10 cellular contexts compared by ENCODE assay signal in genomic region chr19:911197-912033, GRCh38. TPM values are rescaled to one million over a fixed set of nuclear protein-coding genes. Genes with fewer than 3 reads are reported as not detected.
DNase-seq lines count a peak whose midpoint lies in the region; TF ChIP-seq lines count a peak whose summit lies in the region.
"Had no signal": no experiment of that assay in that cellular context is flagged by ENCODE, and none has a peak within 500 bp of the region (broad histone marks: within the 10 kb centered on the region; RNA-seq: fewer than 3 reads in every experiment).

No MANE protein-coding gene starts in this region.

- H3K9me3 Mint-ChIP-seq in brain: no peaks in the 10 kb centered on the region
- H3K9me3 Mint-ChIP-seq in neural crest cell: no peaks in the 10 kb centered on the region

- no peaks in the 10 kb centered on the region for H3K9me3 ChIP-seq in PC-9 (ENCODE audit: insufficient read depth, low read depth)
- H3K9me3 ChIP-seq: tibial artery had no signal

- H3K9me2 ChIP-seq in PC-9 (ENCODE audit: insufficient read depth): no peaks in the 10 kb centered on the region

- peaks cover 45% of the 10 kb centered on the region; the same call in 1 of the 2 replicates for H3F3A ChIP-seq in PC-9 (ENCODE audit: insufficient read depth, low read depth)

- intact Hi-C loops in PC-9 (cut with micrococcal nuclease; ENCODE audit: unreplicated experiment) (no loop called here), dorsolateral prefrontal cortex (cut with DNase I) (loop anchor here in 1 of 2 donors (10.0 kb wide), 1 partner anchor 117 kb away; the partner anchor contains the start of gene PTBP1)

- no peak overlapping the region for H3K4me2 ChIP-seq in PC-9

- H3K36me3 Mint-ChIP-seq in brain: peaks cover 15% of the 10 kb centered on the region
- H3K36me3 Mint-ChIP-seq in neural crest cell (ENCODE audit: low read depth): no peaks in the 10 kb centered on the region

- peaks cover 20% of the 10 kb centered on the region for H3K4me1 ChIP-seq in PC-9 (replicated peaks; ENCODE audit: insufficient read depth)

- no peaks in the 10 kb centered on the region for H3K36me3 ChIP-seq in PC-9 (ENCODE audit: low read depth)
- H3K36me3 ChIP-seq: tibial artery had no signal

- H2AFZ ChIP-seq in PC-9: no peak overlapping the region

- DNase-seq in HFF-Myc (ENCODE audit: extremely low read depth, low read depth) (no peak), neural crest cell (ENCODE audit: low read depth, low spot score) (no peak), PC-9 (no peak), NCI-H1092 (lab: John Stamatoyannopoulos, UW) (no peak), dorsolateral prefrontal cortex (no peak)
- DNase-seq: foreskin keratinocyte, retina, tibial artery had no signal

- H4K20me1 ChIP-seq in PC-9 (ENCODE audit: insufficient read depth): peaks cover 6% of the 10 kb centered on the region; the same call in 1 of the 2 replicates

- H3K27ac Mint-ChIP-seq in brain (peak overlapping the region in 2 of 5 experiments; percentile 65 to 90), neural crest cell (ENCODE audit: unreplicated experiment) (no peak overlapping the region)

- H3K79me2 ChIP-seq in PC-9 (ENCODE audit: low read depth): peaks cover 46% of the 10 kb centered on the region

- H3K27ac ChIP-seq in PC-9: no peak overlapping the region
- H3K27ac ChIP-seq in dorsolateral prefrontal cortex: no peak overlapping the region
- H3K27ac ChIP-seq: foreskin keratinocyte had no signal

- peak overlapping the region; percentile 34 for H3K4me3 ChIP-seq in HFF-Myc (replicated peaks; ENCODE audit: low read depth, low read length)
- no peak overlapping the region for H3K4me3 ChIP-seq in PC-9
- peak overlapping the region in 8 of 59 donors; percentile 1 to 27 (median 16) for H3K4me3 ChIP-seq in dorsolateral prefrontal cortex

- no peak for TF ChIP-seq CTCF in HFF-Myc (IDR thresholded peaks at IDR 0.05; ENCODE audit: low read depth, low read length, missing control alignments)
- TF ChIP-seq CTCF in brain (conservative IDR thresholded peaks at IDR 0.05): no peak
- no peak for TF ChIP-seq CTCF in neural crest cell (conservative IDR thresholded peaks at IDR 0.05)
- no peak for TF ChIP-seq CTCF in PC-9 (conservative IDR thresholded peaks at IDR 0.05)
- no peak for TF ChIP-seq CTCF in dorsolateral prefrontal cortex (IDR thresholded peaks at IDR 0.05 in 54 of 56, conservative IDR thresholded peaks at IDR 0.05 in 2 of 56; ENCODE audit: low read depth in 1 of 56, partially characterized antibody in 56 of 56)

- CTCF ChIA-PET in PC-9 (lab: Charles Lee): no interaction called here

- H3K27me3 ChIP-seq in PC-9 (ENCODE audit: insufficient read depth, low read depth): no peaks in the 10 kb centered on the region
- H3K27me3 ChIP-seq in dorsolateral prefrontal cortex: peaks cover 0 to under 1% (median 0%) of the 10 kb centered on the region in 45 donors

- H3K4me1 Mint-ChIP-seq in brain: peaks cover 5% of the 10 kb centered on the region
- H3K4me1 Mint-ChIP-seq in neural crest cell: no peaks in the 10 kb centered on the region

- H3K27me3 Mint-ChIP-seq in brain (peaks cover 6% of the 10 kb centered on the region), neural crest cell (ENCODE audit: low read depth) (peaks cover 6% of the 10 kb centered on the region)

- H3K4me3 Mint-ChIP-seq in brain (peak overlapping the region; percentile 77 to 85 (median 79)), neural crest cell (peak overlapping the region; percentile 84)

- BruUV-seq in PC-9 (replicated peaks; lab: Mats Ljungman, UMichigan): no TSS peak

- POLR2A ChIA-PET in PC-9 (lab: Charles Lee; ENCODE audit: unreplicated experiment): no interaction called here

RNA-seq across cellular contexts. Expression of gene R3HDM4, which starts 1.6 kb away (rescaled TPM):
- polyA plus RNA-seq in brain (ENCODE audit: insufficient read depth, low read depth, low replicate concordance): 96.1 TPM
- 47.7 and 50.9 TPM in 2 replicates for total RNA-seq in neural crest cell
- 55.8 and 57.5 TPM in 2 replicates for total RNA-seq in PC-9 (2021)
- 10 to 100 TPM; 26.1 to 60.5 (median 37.5) TPM for total RNA-seq in dorsolateral prefrontal cortex

RNA-seq across cellular contexts. Expression of gene KISS1R, which starts 5.7 kb away (rescaled TPM):
- polyA plus RNA-seq in brain (ENCODE audit: insufficient read depth, low read depth, low replicate concordance): 0.73 TPM
- total RNA-seq in neural crest cell (2.2 and 2.4 TPM in 2 replicates), PC-9 (2021) (not detected in 2 replicates), dorsolateral prefrontal cortex (1 to 10 TPM in 59 of 120 experiments, under 1 TPM in 56, not detected in 5; 0.29 to 3.5 (median 1.0) TPM)
- total RNA-seq: foreskin keratinocyte, OCI-LY7 had no signal
- polyA plus RNA-seq: foreskin keratinocyte had no signal

RNA-seq across cellular contexts. Expression of gene ARID3A, which starts 14.4 kb away (rescaled TPM):
- polyA plus RNA-seq in brain (ENCODE audit: insufficient read depth, low read depth, low replicate concordance): 3.0 TPM
- total RNA-seq in neural crest cell (48.4 and 58.9 TPM in 2 replicates), PC-9 (2021) (9.2 and 10.7 TPM in 2 replicates), dorsolateral prefrontal cortex (10 to 100 TPM in 40 of 120 experiments, 1 to 10 TPM in 80; 3.8 to 17.6 (median 8.7) TPM)

RNA-seq across cellular contexts. Expression of gene RNU6-9, which starts 18.1 kb away (rescaled TPM):
- polyA plus RNA-seq in brain (ENCODE audit: insufficient read depth, low read depth, low replicate concordance): not detected
- total RNA-seq in neural crest cell: not detected in 2 replicates
- total RNA-seq in PC-9 (2021): not detected in 2 replicates
- not detected for total RNA-seq in dorsolateral prefrontal cortex
- total RNA-seq: foreskin keratinocyte, OCI-LY7 had no signal
- polyA plus RNA-seq: foreskin keratinocyte had no signal

RNA-seq across cellular contexts. Expression of gene MED16, which starts 18.4 kb away (rescaled TPM):
- 95.1 TPM for polyA plus RNA-seq in brain (ENCODE audit: insufficient read depth, low read depth, low replicate concordance)
- total RNA-seq in neural crest cell (73.9 and 77.7 TPM in 2 replicates), PC-9 (2021) (54.7 and 63.8 TPM in 2 replicates), dorsolateral prefrontal cortex (100 to 1,000 TPM in 1 of 120 experiments, 10 to 100 TPM in 119; 48.8 to 100 (median 63.9) TPM)
